In genomic region chr16:8689686-8690085, GRCh38 we compare ENCODE assay signal across 25 cellular contexts. TPM values are rescaled to one million over a fixed set of nuclear protein-coding genes. Genes with fewer than 3 reads are reported as not detected.
A peak's percentile ranks its signal among the peaks of the same experiment; 100 is the strongest.
DNase-seq lines count a peak whose midpoint lies in the region; ATAC-seq, FAIRE-seq and TF ChIP-seq lines count a peak whose summit lies in the region.
"Had no signal": no experiment of that assay in that cellular context is flagged by ENCODE, and none has a peak within 500 bp of the region (broad histone marks: within the 10 kb centered on the region; RNA-seq: fewer than 3 reads in every experiment).

No MANE protein-coding gene starts in this region.

- SMC1A ChIA-PET in GM12878 (lab: Charles Lee; ENCODE audit: uncharacterized antibody, unreplicated experiment) = no interaction called here

- TF ChIP-seq CTCF in HEK293 (tag by site-specific recombination; IDR thresholded peaks at IDR 0.05) (no peak), GM12878 (IDR thresholded peaks at IDR 0.05 in 2 of 3, conservative IDR thresholded peaks at IDR 0.05 in 1 of 3; ENCODE audit: control insufficient read depth in 2 of 3, extremely low read depth in 1 of 3, insufficient read depth in 1 of 3, low read depth in 3 of 3, low read length in 3 of 3) (no peak), endothelial cell (IDR thresholded peaks at IDR 0.05; ENCODE audit: unreplicated experiment) (no peak)

- FAIRE-seq in GM12878 (lab: Jason Lieb, UNC) = no peak
- FAIRE-seq: A204.1, GM12891, GM19239 had no signal

- CTCF ChIA-PET in HEK293 (lab: Yijun Ruan, JAX) = no interaction called here
- CTCF ChIA-PET in GM12878 (lab: Yijun Ruan, JAX) = no interaction called here

- TF ChIP-seq EP300 in GM12878 (IDR thresholded peaks at IDR 0.05; ENCODE audit: borderline replicate concordance in 1 of 2, control insufficient read depth in 1 of 2, low read depth in 2 of 2, low read length in 2 of 2) = no peak

- no peaks in the 10 kb centered on the region for H3K27me3 ChIP-seq in GM12878 (replicated peaks in 1 of 2; ENCODE audit: control insufficient read depth in 2 of 2, insufficient read depth in 2 of 2, low read length in 1 of 2)
- H3K27me3 ChIP-seq: BE2C, BLaER1 had no signal

- peak overlapping the region; percentile 7 for H3K4me3 Mint-ChIP-seq in endothelial cell (ENCODE audit: unreplicated experiment)
- H3K4me3 Mint-ChIP-seq: CD14-positive monocyte; CD4-positive, alpha-beta memory T cell; CD4-positive, CD25-positive, alpha-beta regulatory T cell; CD8-positive, alpha-beta memory T cell had no signal

- H3K27ac Mint-ChIP-seq in endothelial cell (ENCODE audit: unreplicated experiment) = no peak overlapping the region
- H3K27ac Mint-ChIP-seq: CD14-positive monocyte; CD4-positive, alpha-beta memory T cell; CD4-positive, CD25-positive, alpha-beta regulatory T cell; CD8-positive, alpha-beta memory T cell had no signal

- ATAC-seq in GM12878 = no peak
- ATAC-seq in sciatic nerve = no peak

- RAD21 ChIA-PET in GM12878 (lab: Charles Lee; ENCODE audit: unreplicated experiment) = no interaction called here

- peaks cover 7% of the 10 kb centered on the region for H3K9me3 Mint-ChIP-seq in endothelial cell (ENCODE audit: unreplicated experiment)

- intact Hi-C loops in GM12878 (cut with micrococcal nuclease; ENCODE audit: unreplicated experiment) = no loop called here
- intact Hi-C loops in sciatic nerve (cut with DNase I) = no loop called here

- H3K9ac ChIP-seq in GM12878 (ENCODE audit: control insufficient read depth, insufficient read depth, low read length) = no peak overlapping the region
- H3K9ac ChIP-seq: BLaER1 had no signal

- DNase-seq in GM12878 (ENCODE audit: low read depth, low spot score) (no peak), endothelial cell (ENCODE audit: low spot score) (no peak), sciatic nerve (ENCODE audit: low spot score) (no peak), superior temporal gyrus (ENCODE audit: extremely low spot score) (no peak)
- DNase-seq: 8988T; ACHN; BE2C; C1 segment of cervical spinal cord; CD4-positive, alpha-beta memory T cell; CD4-positive, CD25-positive, alpha-beta regulatory T cell; CD8-positive, alpha-beta memory T cell; COR-L47; DMS 273 treated with DMSO at 0.1 percent for 48 hours; DMS153; DMS53; DMS79; DND-41; EL; GDM1 had no signal

- no peaks in the 10 kb centered on the region; the same call in 1 of the 2 replicates for H4K20me1 ChIP-seq in GM12878 (ENCODE audit: control insufficient read depth, insufficient read depth)

- POLR2A ChIA-PET in HEK293 (lab: Yijun Ruan, JAX) = no interaction called here
- POLR2A ChIA-PET in GM12878 (lab: Charles Lee) = no interaction called here

- H3K36me3 ChIP-seq in HEK293 (ENCODE audit: control insufficient read depth in 2 of 2, insufficient read depth in 1 of 2, low read length in 2 of 2) (peaks cover 0 to 3% of the 10 kb centered on the region in 2 experiments; a peak in 1 of 3 replicates), GM12878 (ENCODE audit: control insufficient read depth in 2 of 2, insufficient read depth in 2 of 2, low read length in 1 of 2) (no peaks in the 10 kb centered on the region)
- H3K36me3 ChIP-seq: BE2C had no signal

- no peaks in the 10 kb centered on the region for H3K79me2 ChIP-seq in GM12878 (ENCODE audit: control insufficient read depth, insufficient read depth, low read length)

- no peak for TF ChIP-seq RAD21 in GM12878 (IDR thresholded peaks at IDR 0.05; ENCODE audit: insufficient read depth, low read depth, low read length)

- in situ Hi-C loops in GM12878 (cut with MboI) = no loop called here

- TF ChIP-seq POLR2A in GM12878 (IDR thresholded peaks at IDR 0.05; ENCODE audit: low read depth, low read length) = no peak

- H3K4me3 ChIP-seq in HEK293 (ENCODE audit: low read depth, low read length) = no peak overlapping the region
- no peak overlapping the region for H3K4me3 ChIP-seq in GM12878
- H3K4me3 ChIP-seq: BLaER1 had no signal

- H3K4me1 ChIP-seq in HEK293 (ENCODE audit: control insufficient read depth, insufficient read depth, low read length) (no peaks in the 10 kb centered on the region), GM12878 (ENCODE audit: control insufficient read depth, insufficient read depth, low read length) (no peaks in the 10 kb centered on the region)

- H3K9me3 ChIP-seq in HEK293 (ENCODE audit: control insufficient read depth, insufficient read depth, low read depth, low read length) (no peaks in the 10 kb centered on the region), GM12878 (replicated peaks; ENCODE audit: control insufficient read depth, insufficient read depth, low read length) (peaks cover 5% of the 10 kb centered on the region; the same call in 2 of the 3 replicates)

- no peak overlapping the region for H3K4me2 ChIP-seq in GM12878 (ENCODE audit: control insufficient read depth, insufficient read depth)
- H3K4me2 ChIP-seq: BLaER1 had no signal

- no peak overlapping the region for H3K27ac ChIP-seq in HEK293 (ENCODE audit: extremely low read depth, low read depth, low read length)
- H3K27ac ChIP-seq in GM12878 (ENCODE audit: control insufficient read depth, insufficient read depth) = no peak overlapping the region
- H3K27ac ChIP-seq: BLaER1 had no signal

- BruUV-seq in GM12878 (replicated peaks; lab: Mats Ljungman, UMichigan) = no TSS peak

- WGBS in GM12878 (ENCODE audit: insufficient coverage, insufficient replicate concordance, low lambda C conversion rate, missing lambda C conversion rate) = 0% methylated on average over 1 of the region's 1 CpG

- peaks cover 5% of the 10 kb centered on the region for H3K27me3 Mint-ChIP-seq in endothelial cell (ENCODE audit: unreplicated experiment)
- H3K27me3 Mint-ChIP-seq: CD4-positive, alpha-beta memory T cell; CD4-positive, CD25-positive, alpha-beta regulatory T cell; CD8-positive, alpha-beta memory T cell had no signal

- no peaks in the 10 kb centered on the region for H3K4me1 Mint-ChIP-seq in endothelial cell (ENCODE audit: unreplicated experiment)
- H3K4me1 Mint-ChIP-seq: CD14-positive monocyte; CD8-positive, alpha-beta memory T cell had no signal

- H3K36me3 Mint-ChIP-seq in endothelial cell (ENCODE audit: low read depth, unreplicated experiment) = peaks cover 13% of the 10 kb centered on the region

- no peak overlapping the region for H2AFZ ChIP-seq in GM12878 (ENCODE audit: control insufficient read depth, low read depth, low read length)

TF ChIP-seq in HEK293, 187 proteins besides CTCF, POLR2A, EP300 and RAD21 (continues in another document):
- TF ChIP-seq SCRT2 (tag by site-specific recombination; IDR thresholded peaks at IDR 0.05) (peak; percentile 49), ZNF510 (tag by site-specific recombination; IDR thresholded peaks at IDR 0.05; ENCODE audit: insufficient replicate concordance) (no peak), ZNF19 (tag by site-specific recombination; IDR thresholded peaks at IDR 0.05; ENCODE audit: low read depth) (no peak), SP2 (tag by site-specific recombination; IDR thresholded peaks at IDR 0.05) (no peak)
- TF ChIP-seq, protein P1, sequence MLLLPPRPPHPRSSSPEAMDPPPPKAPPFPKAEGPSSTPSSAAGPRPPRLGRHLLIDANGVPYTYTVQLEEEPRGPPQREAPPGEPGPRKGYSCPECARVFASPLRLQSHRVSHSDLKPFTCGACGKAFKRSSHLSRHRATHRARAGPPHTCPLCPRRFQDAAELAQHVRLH (tag by site-specific recombination; IDR thresholded peaks at IDR 0.05) = no peak

TF ChIP-seq in GM12878, 131 proteins besides CTCF, POLR2A, EP300 and RAD21 (continues in another document):
- TF ChIP-seq ZNF687 (IDR thresholded peaks at IDR 0.05) = no peak

RNA-seq across cellular contexts. Expression of gene ABAT, which starts 15.3 kb away (rescaled TPM):
- 21.7 and 23.2 TPM in 2 replicates for total RNA-seq in GM12878 (2013; cell fraction: nucleolus; rRNA removed)
- total RNA-seq in GM12878 (2014; rRNA removed) (1.8 and 1.9 TPM in 2 replicates), GM12878 (2014; rRNA removed; fragmentation: Illumina TruSeq; extraction: Trizol) (1.8 and 1.9 TPM in 2 replicates), GM12878 (2021) (2.6 and 2.8 TPM in 2 replicates), endothelial cell (ENCODE audit: unreplicated experiment) (1.6 TPM), sciatic nerve (24.2 TPM)
- 1.9 TPM for polyA plus RNA-seq in GM12878 (2011; ENCODE audit: low read depth)
- polyA plus RNA-seq in GM12878 (2011; rRNA removed) (7.0 and 10.6 TPM in 2 replicates), GM12878 (2014; fragmentation: Illumina TruSeq; extraction: Trizol) (2.8 and 3.2 TPM in 2 replicates), GM12878 (2014; fragmentation: Nextera tagmentation; extraction: Ambion mirVana) (1 to 10 TPM; 1.0 to 1.1 TPM), GM12878 (2014; rRNA removed) (2.4 and 2.6 TPM in 2 replicates), GM12878 (2016; fragmentation: Nextera tagmentation; extraction: Ambion mirVana) (1 to 10 TPM; 1.8 to 1.9 TPM)
- polyA plus RNA-seq in GM12878 (2011; cell fraction: cytosol; rRNA removed) = 7.6 and 8.5 TPM in 2 replicates
- polyA plus RNA-seq in GM12878 (2011; cell fraction: nucleus; rRNA removed) = 9.8 and 10.4 TPM in 2 replicates
- polyA plus RNA-seq in GM12878 (2012) = 2.8 and 3.3 TPM in 2 replicates
- polyA minus RNA-seq in GM12878 (2011; rRNA and poly(A)+ RNA removed) = 7.2 and 8.4 TPM in 2 replicates
- 1.7 and 1.9 TPM in 2 replicates for polyA minus RNA-seq in GM12878 (2011; cell fraction: cytosol; rRNA and poly(A)+ RNA removed)
- 3.1 and 6.8 TPM in 2 replicates for polyA minus RNA-seq in GM12878 (2011; cell fraction: nucleus; rRNA and poly(A)+ RNA removed)
